Comparison of ENCODE assay signal across 8 cellular contexts in the genomic region with DNA sequence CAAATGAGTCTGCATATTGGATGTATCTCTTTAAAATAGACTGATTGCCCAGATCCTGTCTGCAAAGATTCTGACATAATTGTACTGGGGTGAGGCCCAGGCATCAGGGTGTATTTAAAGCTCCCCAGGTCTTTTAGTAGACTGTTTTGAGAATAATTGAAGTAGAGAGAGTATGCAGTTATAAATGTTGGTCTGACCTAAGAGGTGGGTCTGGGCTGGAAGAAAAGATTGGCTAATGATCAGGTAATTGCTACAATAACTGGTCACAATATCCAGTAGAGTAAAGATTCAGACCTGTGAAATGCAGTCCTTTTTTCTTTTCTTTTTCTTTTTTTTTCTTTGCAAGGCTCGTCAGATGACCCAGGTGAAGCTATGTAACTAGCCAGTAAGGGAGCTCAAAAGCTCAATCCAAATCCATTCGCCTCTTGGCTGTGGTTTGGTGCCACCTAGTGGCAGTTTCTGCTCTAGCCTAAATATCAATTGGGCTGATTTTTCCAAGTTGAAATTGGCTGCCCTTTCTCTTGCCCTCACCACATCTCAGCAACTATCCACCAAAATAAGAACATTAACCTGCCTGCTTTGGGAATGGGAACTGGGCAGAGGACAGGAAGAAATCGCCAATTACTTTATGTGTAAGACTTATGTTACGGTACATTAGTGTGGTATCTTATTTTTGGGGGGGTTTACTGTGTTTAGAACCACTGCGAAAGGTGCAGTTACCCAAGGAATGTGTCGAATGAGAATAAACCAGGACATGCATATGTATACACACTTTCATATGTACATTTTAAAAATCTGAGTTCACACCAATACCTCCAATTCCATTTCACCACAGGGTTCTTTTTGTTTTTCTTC. TPM values are rescaled to one million over a fixed set of nuclear protein-coding genes. Genes with fewer than 3 reads are reported as not detected.
DNase-seq lines count a peak whose midpoint lies in the region; ATAC-seq and TF ChIP-seq lines count a peak whose summit lies in the region.

No MANE protein-coding gene starts in this region.

- POLR2A ChIA-PET in RWPE1 (lab: Yijun Ruan, JAX; ENCODE audit: low non-redundant PET), result no interaction called here

- no peaks in the 10 kb centered on the region for H3K27me3 ChIP-seq in thoracic aorta (replicated peaks; ENCODE audit: insufficient read depth)

- H3K4me3 ChIP-seq in foreskin fibroblast (ENCODE audit: low read depth in 1 of 2, low read length in 2 of 2), result no peak overlapping the region
- H3K4me3 ChIP-seq in thoracic aorta, result no peak overlapping the region

- H3K27me3 Mint-ChIP-seq in activated T-helper 17 cell treated with anti-CD3 and anti-CD28 coated beads, Interleukin-2, amount 50 U/mL, for 72 hours, result no peaks in the 10 kb centered on the region

- TF ChIP-seq CTCF in GM12873 (IDR thresholded peaks at IDR 0.05; ENCODE audit: insufficient read depth, low read depth, low read length, missing control alignments), result peak; percentile 88
- TF ChIP-seq CTCF in LNCAP (IDR thresholded peaks at IDR 0.05), result peak; percentile 89
- peak; percentile 92 for TF ChIP-seq CTCF in RWPE1 (conservative IDR thresholded peaks at IDR 0.05; ENCODE audit: low read depth)
- TF ChIP-seq CTCF in foreskin fibroblast (IDR thresholded peaks at IDR 0.05; ENCODE audit: low read depth, low read length), result peak; percentile 84
- TF ChIP-seq CTCF in thoracic aorta (IDR thresholded peaks at IDR 0.05), result peak; percentile 92

- H3K27ac ChIP-seq in RWPE1 (no peak overlapping the region), thoracic aorta (no peak overlapping the region)

- no peak overlapping the region for H3K27ac Mint-ChIP-seq in activated T-helper 17 cell treated with anti-CD3 and anti-CD28 coated beads, Interleukin-2, amount 50 U/mL, for 72 hours

- CTCF ChIA-PET in RWPE1 (lab: Yijun Ruan, JAX), result interaction anchor here (0.5 to 1.6 kb wide), 12 partner anchors 10 to 503 kb away, joined by 3 to 11 read pairs (median 4); a partner anchor contains a TSS

- H3K4me1 Mint-ChIP-seq in activated T-helper 17 cell treated with anti-CD3 and anti-CD28 coated beads, Interleukin-2, amount 50 U/mL, for 72 hours, result no peaks in the 10 kb centered on the region

- H3K4me1 ChIP-seq in thoracic aorta (ENCODE audit: control insufficient read depth in 1 of 2, low read depth in 2 of 2), result peaks cover 0 to 7% of the 10 kb centered on the region in 2 donors

- H3K4me3 Mint-ChIP-seq in activated T-helper 17 cell treated with anti-CD3 and anti-CD28 coated beads, Interleukin-2, amount 50 U/mL, for 72 hours, result no peak overlapping the region

- H3K9me3 Mint-ChIP-seq in activated T-helper 17 cell treated with anti-CD3 and anti-CD28 coated beads, Interleukin-2, amount 50 U/mL, for 72 hours, result no peaks in the 10 kb centered on the region

- peak; percentile 64 for DNase-seq in RWPE1 (ENCODE audit: low spot score)
- DNase-seq in foreskin fibroblast, result peak; percentile 60 to 89
- peak; percentile 13 for DNase-seq in occipital lobe (lab: John Stamatoyannopoulos, UW)
- peak; percentile 26 for DNase-seq in thoracic aorta (ENCODE audit: low spot score)

- H3K36me3 ChIP-seq in thoracic aorta, result peaks cover 10% of the 10 kb centered on the region

- peak; percentile 78 for ATAC-seq in activated T-helper 17 cell treated with anti-CD3 and anti-CD28 coated beads, Interleukin-2, amount 50 U/mL, for 72 hours (replicated peaks)
- ATAC-seq in thoracic aorta (ENCODE audit: insufficient number of reproducible peaks, low FRiP score, low read depth), result peak; percentile 77
- no peak for ATAC-seq in GM19023 (IDR thresholded peaks at IDR 0.05; ENCODE audit: unreplicated experiment)

- no peaks in the 10 kb centered on the region for H3K9me3 ChIP-seq in thoracic aorta

- peaks cover 94% of the 10 kb centered on the region for H3K36me3 Mint-ChIP-seq in activated T-helper 17 cell treated with anti-CD3 and anti-CD28 coated beads, Interleukin-2, amount 50 U/mL, for 72 hours (ENCODE audit: low read depth)

RNA-seq across cellular contexts. Expression of a gene that starts 45.9 kb away (rescaled TPM):
- 10 to 100 TPM; 53.8 to 54.2 TPM for total RNA-seq in activated T-helper 17 cell treated with anti-CD3 and anti-CD28 coated beads, Interleukin-2, amount 50 U/mL, for 72 hours
- total RNA-seq in occipital lobe (33.5 TPM), thoracic aorta (10 to 100 TPM; 45.1 to 80.6 TPM)

Comparison
In these comparisons a context has a peak if more than half of its experiments do, and no peak if none do; other contexts are left out.
1. DNase-seq: peak in every context shown above with its lines; median percentile 74 in foreskin fibroblast; 64 in RWPE1; 26 in thoracic aorta; 13 in occipital lobe.